Comparison of ENCODE assay signal across 1 cellular context in genomic region chr3:33717866-33718594, GRCh38.
TF ChIP-seq lines count a peak whose summit lies in the region.

Gene CLASP2, minus strand, starts transcription at chr3:33718254. Its CDS starts 252 bp downstream, at chr3:33718002.

TF ChIP-seq in WTC11, 78 proteins besides CTCF, POLR2A, EP300 and RAD21 (continued from another document):
- TF ChIP-seq PREB (CRISPR knock-in tag; IDR thresholded peaks at IDR 0.05; ENCODE audit: borderline replicate concordance) = no peak
- no peak for TF ChIP-seq SMAD4 (CRISPR knock-in tag; IDR thresholded peaks at IDR 0.05)
- TF ChIP-seq E2F1 (CRISPR knock-in tag; IDR thresholded peaks at IDR 0.05) = 0 out of 2 replicates have a peak, but pooled peaks have one; percentile 50
- 0 out of 2 replicates have a peak, but pooled peaks have one; percentile 66 for TF ChIP-seq ELF4 (CRISPR knock-in tag; IDR thresholded peaks at IDR 0.05; ENCODE audit: low read depth)
- 0 out of 2 replicates have a peak, but pooled peaks have one; percentile 25 for TF ChIP-seq ZNF423 (CRISPR knock-in tag; IDR thresholded peaks at IDR 0.05)
- no peak for TF ChIP-seq ZMAT4 (CRISPR knock-in tag; IDR thresholded peaks at IDR 0.05)
- no peak for TF ChIP-seq ZNF396 (CRISPR knock-in tag; IDR thresholded peaks at IDR 0.05; ENCODE audit: borderline replicate concordance)
- no peak for TF ChIP-seq GTF2I (CRISPR knock-in tag; conservative IDR thresholded peaks at IDR 0.05)
- no peak for TF ChIP-seq MXD4 (CRISPR knock-in tag; IDR thresholded peaks at IDR 0.05; ENCODE audit: borderline replicate concordance)
- TF ChIP-seq STAT6 (CRISPR knock-in tag; conservative IDR thresholded peaks at IDR 0.05; ENCODE audit: low read depth) = no peak
- no peak; the same call in 1 of the 2 replicates for TF ChIP-seq ZBTB21 (CRISPR knock-in tag; IDR thresholded peaks at IDR 0.05; ENCODE audit: borderline replicate concordance)
- no peak for TF ChIP-seq ZNF532 (CRISPR knock-in tag; IDR thresholded peaks at IDR 0.05; ENCODE audit: borderline replicate concordance)
- TF ChIP-seq ETV6 (CRISPR knock-in tag; IDR thresholded peaks at IDR 0.05) = no peak; the same call in 1 of the 2 replicates
- no peak for TF ChIP-seq ATF3 (CRISPR knock-in tag; conservative IDR thresholded peaks at IDR 0.05)
- no peak for TF ChIP-seq ZNF121 (CRISPR knock-in tag; IDR thresholded peaks at IDR 0.05)
- no peak for TF ChIP-seq USF1 (CRISPR knock-in tag; IDR thresholded peaks at IDR 0.05)
- peak; percentile 95 for TF ChIP-seq CREM (CRISPR knock-in tag; IDR thresholded peaks at IDR 0.05)
- TF ChIP-seq TEAD1 (CRISPR knock-in tag; IDR thresholded peaks at IDR 0.05) = 0 out of 2 replicates have a peak, but pooled peaks have one; percentile 53
- peak; percentile 69 for TF ChIP-seq FOXK1 (CRISPR knock-in tag; IDR thresholded peaks at IDR 0.05)
- TF ChIP-seq FOXP1 (CRISPR knock-in tag; IDR thresholded peaks at IDR 0.05; ENCODE audit: borderline replicate concordance) = peak; percentile 71
- TF ChIP-seq AR (CRISPR knock-in tag; IDR thresholded peaks at IDR 0.05) = no peak
- 0 out of 2 replicates have a peak, but pooled peaks have one; percentile 39 for TF ChIP-seq SMAD3 (CRISPR knock-in tag; IDR thresholded peaks at IDR 0.05; ENCODE audit: borderline replicate concordance)
- TF ChIP-seq KAT7 (CRISPR knock-in tag; IDR thresholded peaks at IDR 0.05; ENCODE audit: borderline replicate concordance) = no peak; the same call in 1 of the 2 replicates
- TF ChIP-seq RELA (CRISPR knock-in tag; IDR thresholded peaks at IDR 0.05; ENCODE audit: borderline replicate concordance) = no peak
- TF ChIP-seq CDX4 (CRISPR knock-in tag; IDR thresholded peaks at IDR 0.05; ENCODE audit: borderline replicate concordance) = no peak
- TF ChIP-seq GABPB1 (CRISPR knock-in tag; IDR thresholded peaks at IDR 0.05) = peak; percentile 71; the same call in 1 of the 2 replicates
- no peak for TF ChIP-seq HMGA2 (CRISPR knock-in tag; IDR thresholded peaks at IDR 0.05)
- TF ChIP-seq ATF1 (CRISPR knock-in tag; IDR thresholded peaks at IDR 0.05) = peak; percentile 69; the same call in 1 of the 2 replicates
- no peak for TF ChIP-seq ATF6 (CRISPR knock-in tag; IDR thresholded peaks at IDR 0.05)
- no peak for TF ChIP-seq NR1H2 (CRISPR knock-in tag; IDR thresholded peaks at IDR 0.05)
- TF ChIP-seq ZNF317 (CRISPR knock-in tag; IDR thresholded peaks at IDR 0.05; ENCODE audit: borderline replicate concordance, low read depth) = 0 out of 2 replicates have a peak, but pooled peaks have one; percentile 26
- no peak for TF ChIP-seq NFYB (CRISPR knock-in tag; conservative IDR thresholded peaks at IDR 0.05; ENCODE audit: low read depth)
- TF ChIP-seq MYBL2 (CRISPR knock-in tag; IDR thresholded peaks at IDR 0.05) = no peak; the same call in none of the 2 replicates
